ENCODE assay signal across 8 cellular contexts in genomic region chr9:100601216-100601615, GRCh38. TPM values are rescaled to one million over a fixed set of nuclear protein-coding genes. Genes with fewer than 3 reads are reported as not detected.
DNase-seq lines count a peak whose midpoint lies in the region; ATAC-seq and TF ChIP-seq lines count a peak whose summit lies in the region.

No MANE protein-coding gene starts in this region.

- H3K4me3 ChIP-seq in SK-N-SH (ENCODE audit: low read depth in 2 of 2, low read length in 1 of 2) (peak overlapping the region in 1 of 2 experiments; percentile 31; a peak in 1 of 4 replicates), colonic mucosa (no peak overlapping the region), mesendoderm (ENCODE audit: low read length) (no peak overlapping the region)

- H4K5ac ChIP-seq in mesendoderm (ENCODE audit: low read length), result no peak overlapping the region

- TF ChIP-seq EP300 in SK-N-SH (IDR thresholded peaks at IDR 0.05; ENCODE audit: borderline replicate concordance in 1 of 2, low read depth in 1 of 2, low read length in 1 of 2), result no peak

- ATAC-seq in HG02759 (IDR thresholded peaks at IDR 0.05; ENCODE audit: unreplicated experiment) (peak; percentile 53), HG03045 (IDR thresholded peaks at IDR 0.05; ENCODE audit: unreplicated experiment) (no peak)

- H3K4me2 ChIP-seq in SK-N-SH (no peak overlapping the region), mesendoderm (ENCODE audit: low read length) (no peak overlapping the region)

- H2BK5ac ChIP-seq in mesendoderm (ENCODE audit: low read length), result no peak overlapping the region

- H3K27me3 ChIP-seq in SK-N-SH (ENCODE audit: insufficient read depth), result no peaks in the 10 kb centered on the region
- H3K27me3 ChIP-seq in colonic mucosa, result no peaks in the 10 kb centered on the region
- no peaks in the 10 kb centered on the region for H3K27me3 ChIP-seq in mesendoderm (ENCODE audit: insufficient read depth, low read length, poor library complexity)

- no peak overlapping the region for H3K18ac ChIP-seq in mesendoderm (ENCODE audit: low read length)

- H3K9ac ChIP-seq in SK-N-SH (no peak overlapping the region), colonic mucosa (ENCODE audit: low read depth in 2 of 2, low read length in 2 of 2) (no peak overlapping the region), mesendoderm (ENCODE audit: low read length) (no peak overlapping the region)

- H3K36me3 ChIP-seq in SK-N-SH (replicated peaks in 1 of 2; ENCODE audit: control insufficient read depth in 1 of 2, insufficient read depth in 2 of 2, low read length in 1 of 2) (no peaks in the 10 kb centered on the region), colonic mucosa (no peaks in the 10 kb centered on the region), mesendoderm (ENCODE audit: control insufficient read depth, insufficient read depth, low read length) (no peaks in the 10 kb centered on the region)

- intact Hi-C loops in colonic mucosa (cut with DNase I), result loop anchor here (5.0 kb wide), 1 partner anchor 706 kb away; no protein-coding TSS in a partner anchor

- H2AFZ ChIP-seq in SK-N-SH (ENCODE audit: low read depth), result no peak overlapping the region

- no peaks in the 10 kb centered on the region for H3F3A ChIP-seq in SK-N-SH (replicated peaks; ENCODE audit: insufficient read depth)

- H3K79me2 ChIP-seq in SK-N-SH (ENCODE audit: insufficient read depth) (no peaks in the 10 kb centered on the region), mesendoderm (ENCODE audit: control insufficient read depth, insufficient read depth, low read length) (no peaks in the 10 kb centered on the region)

- H3K4ac ChIP-seq in mesendoderm (ENCODE audit: low read depth, low read length), result no peak overlapping the region

- TF ChIP-seq RAD21 in SK-N-SH (IDR thresholded peaks at IDR 0.05; ENCODE audit: low read length), result peak; percentile 58

- in situ Hi-C loops in GM13977 (cut with MboI; ENCODE audit: low pct_unique_long_range_greater_than_20kb, low sequenced_read_pairs, unreplicated experiment), result no loop called here

- CTCF ChIA-PET in SK-N-SH (lab: Yijun Ruan, JAX), result interaction anchor here (0.6 to 6.3 kb wide), 31 partner anchors 12 to 1417 kb away, joined by 3 to 80 read pairs (median 5); partner anchors contain the start of gene TEX10

- TF ChIP-seq CTCF in AG09319 (IDR thresholded peaks at IDR 0.05; ENCODE audit: low read depth, low read length) (peak; percentile 78), GM13977 (IDR thresholded peaks at IDR 0.05; ENCODE audit: extremely low read depth, insufficient read depth, missing control alignments) (peak; percentile 79), SK-N-SH (IDR thresholded peaks at IDR 0.05) (peak; percentile 62), colonic mucosa (IDR thresholded peaks at IDR 0.05) (peak; percentile 54)

- H4K20me1 ChIP-seq in SK-N-SH (ENCODE audit: insufficient read depth), result no peaks in the 10 kb centered on the region

- H3K56ac ChIP-seq in mesendoderm (ENCODE audit: low read length), result no peak overlapping the region

- POLR2A ChIA-PET in SK-N-SH (lab: Yijun Ruan, JAX), result no interaction called here

- H3K79me1 ChIP-seq in mesendoderm (ENCODE audit: low read length), result no peaks in the 10 kb centered on the region

- H2BK15ac ChIP-seq in mesendoderm (replicated peaks; ENCODE audit: low read depth), result no peak overlapping the region

- DNase-seq in AG09319 (ENCODE audit: extremely low read depth, low read depth) (no peak), GM13977 (ENCODE audit: low spot score) (peak; percentile 51), NCI-H146 (lab: John Stamatoyannopoulos, UW) (peak; percentile 72), SK-N-SH (peak; percentile 52), colonic mucosa (peak; percentile 64), mesendoderm (peak; percentile 87)

- no peak overlapping the region for H3K23ac ChIP-seq in mesendoderm (ENCODE audit: low read length)

- H3K4me1 ChIP-seq in SK-N-SH (ENCODE audit: control insufficient read depth in 1 of 2, insufficient read depth in 2 of 2, low read depth in 1 of 2, low read length in 1 of 2) (peaks cover 0 to 9% of the 10 kb centered on the region in 2 experiments; a peak in 1 of 4 replicates), colonic mucosa (no peaks in the 10 kb centered on the region), mesendoderm (ENCODE audit: control insufficient read depth, low read depth, low read length) (peaks cover 4% of the 10 kb centered on the region)

- H4K8ac ChIP-seq in mesendoderm (ENCODE audit: low read depth, low read length), result no peak overlapping the region

- H3K27ac ChIP-seq in SK-N-SH (ENCODE audit: low read depth in 2 of 2, low read length in 1 of 2), result no peak overlapping the region
- H3K27ac ChIP-seq in colonic mucosa, result no peak overlapping the region
- no peak overlapping the region for H3K27ac ChIP-seq in mesendoderm (ENCODE audit: low read depth, low read length)

- no peaks in the 10 kb centered on the region for H3K9me2 ChIP-seq in SK-N-SH

- no peaks in the 10 kb centered on the region for H3K9me3 ChIP-seq in SK-N-SH
- H3K9me3 ChIP-seq in colonic mucosa, result no peaks in the 10 kb centered on the region

- no peak overlapping the region for H2AK5ac ChIP-seq in mesendoderm (ENCODE audit: low read length)

- H2BK120ac ChIP-seq in mesendoderm (ENCODE audit: low read depth, low read length), result no peak overlapping the region

TF ChIP-seq in SK-N-SH, 30 proteins besides CTCF, POLR2A, EP300 and RAD21:
- peak; percentile 27; the same call in 1 of the 2 replicates for TF ChIP-seq SMC3 (IDR thresholded peaks at IDR 0.05; ENCODE audit: low read depth, low read length)
- TF ChIP-seq, protein P1, sequence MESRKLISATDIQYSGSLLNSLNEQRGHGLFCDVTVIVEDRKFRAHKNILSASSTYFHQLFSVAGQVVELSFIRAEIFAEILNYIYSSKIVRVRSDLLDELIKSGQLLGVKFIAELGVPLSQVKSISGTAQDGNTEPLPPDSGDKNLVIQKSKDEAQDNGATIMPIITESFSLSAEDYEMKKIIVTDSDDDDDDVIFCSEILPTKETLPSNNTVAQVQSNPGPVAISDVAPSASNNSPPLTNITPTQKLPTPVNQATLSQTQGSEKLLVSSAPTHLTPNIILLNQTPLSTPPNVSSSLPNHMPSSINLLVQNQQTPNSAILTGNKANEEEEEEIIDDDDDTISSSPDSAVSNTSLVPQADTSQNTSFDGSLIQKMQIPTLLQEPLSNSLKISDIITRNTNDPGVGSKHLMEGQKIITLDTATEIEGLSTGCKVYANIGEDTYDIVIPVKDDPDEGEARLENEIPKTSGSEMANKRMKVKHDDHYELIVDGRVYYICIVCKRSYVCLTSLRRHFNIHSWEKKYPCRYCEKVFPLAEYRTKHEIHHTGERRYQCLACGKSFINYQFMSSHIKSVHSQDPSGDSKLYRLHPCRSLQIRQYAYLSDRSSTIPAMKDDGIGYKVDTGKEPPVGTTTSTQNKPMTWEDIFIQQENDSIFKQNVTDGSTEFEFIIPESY (IDR thresholded peaks at IDR 0.05; ENCODE audit: borderline replicate concordance, low read depth), result no peak
- no peak for TF ChIP-seq RFX5 (IDR thresholded peaks at IDR 0.05; ENCODE audit: low read length)
- no peak for TF ChIP-seq YY1 (IDR thresholded peaks at IDR 0.05; ENCODE audit: low read depth)
- no peak for TF ChIP-seq GABPA (IDR thresholded peaks at IDR 0.05; ENCODE audit: low read depth)
- TF ChIP-seq EZH2phosphoT487 (IDR thresholded peaks at IDR 0.05; ENCODE audit: borderline replicate concordance, low read depth), result no peak
- TF ChIP-seq CHD2 (IDR thresholded peaks at IDR 0.05; ENCODE audit: low read length, partially characterized antibody), result no peak
TF ChIP-seq in SK-N-SH: peak in this region for 1.

RNA-seq across cellular contexts. Expression of gene CAVIN4, which starts 23.3 kb away (rescaled TPM):
- 0.54 and 0.73 TPM in 2 replicates for polyA plus RNA-seq in SK-N-SH (2012; rRNA removed)
- 0.67 and 0.73 TPM in 2 replicates for polyA plus RNA-seq in SK-N-SH (2012; cell fraction: cytosol; rRNA removed)
- 1.1 and 1.9 TPM in 2 replicates for polyA plus RNA-seq in SK-N-SH (2012; cell fraction: nucleus; rRNA removed)
- total RNA-seq in colonic mucosa, result under 1 TPM in 1 of 2 donors, not detected in 1; 0.17 TPM
- polyA plus RNA-seq in mesendoderm (2013, experiment 1 of 2), result 3.5 TPM
- polyA plus RNA-seq in mesendoderm (2013, experiment 2 of 2), result 3.5 TPM
